Comparison of ENCODE assay signal across 17 cellular contexts in the genomic region with DNA sequence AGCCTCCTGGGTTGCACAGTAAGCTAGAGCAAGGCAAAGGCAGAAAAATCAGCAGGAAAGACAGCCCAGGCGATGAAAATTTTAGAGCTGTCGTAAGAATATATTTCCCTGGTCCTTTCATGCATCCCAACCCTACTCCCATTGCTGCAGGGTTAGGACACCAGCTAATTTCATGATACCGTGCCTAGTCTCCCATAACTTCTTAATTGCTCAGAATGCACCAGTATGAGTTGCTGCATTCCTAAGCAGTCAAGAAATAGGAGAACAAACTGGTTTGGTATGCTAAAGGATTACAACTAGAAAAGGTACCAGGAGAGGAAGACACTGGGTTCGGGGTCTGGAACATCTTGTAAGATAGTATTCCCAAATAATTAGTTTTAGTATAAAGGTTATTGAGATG.
DNase-seq lines count a peak whose midpoint lies in the region; ATAC-seq, FAIRE-seq and TF ChIP-seq lines count a peak whose summit lies in the region.
"Had no signal": no experiment of that assay in that cellular context is flagged by ENCODE, and none has a peak within 500 bp of the region (broad histone marks: within the 10 kb centered on the region; RNA-seq: fewer than 3 reads in every experiment).

No MANE protein-coding gene starts in this region.

- no peak overlapping the region for H3K4me2 ChIP-seq in mesendoderm (ENCODE audit: low read length)
- no peak overlapping the region for H3K4me2 ChIP-seq in HepG2 (ENCODE audit: low read depth, low read length)

- TF ChIP-seq POLR2A in HepG2 (IDR thresholded peaks at IDR 0.05; ENCODE audit: insufficient read depth in 1 of 2, low read depth in 2 of 2, low read length in 2 of 2): no peak

- FAIRE-seq in HepG2 (lab: Jason Lieb, UNC): no peak
- FAIRE-seq: A204.1, D721Med, G401.6, H1, K562 had no signal

- H3K36me3 ChIP-seq in mesendoderm (ENCODE audit: control insufficient read depth, insufficient read depth, low read length): no peaks in the 10 kb centered on the region
- no peaks in the 10 kb centered on the region for H3K36me3 ChIP-seq in HepG2 (replicated peaks in 1 of 2; ENCODE audit: control insufficient read depth in 1 of 2, insufficient read depth in 2 of 2, low read length in 2 of 2)
- no peaks in the 10 kb centered on the region for H3K36me3 ChIP-seq in mucosa of descending colon (ENCODE audit: low read depth)

- in situ Hi-C loops in HepG2 (cut with HindIII; ENCODE audit: extremely low pct_ligation_motif_present, low pct_unique_long_range_greater_than_20kb): no loop called here

- no peak overlapping the region for H3K27ac ChIP-seq in mesendoderm (ENCODE audit: low read depth, low read length)
- no peak overlapping the region for H3K27ac ChIP-seq in HepG2 (ENCODE audit: extremely low read length, insufficient read depth, low read length)
- H3K27ac ChIP-seq: C4-2B had no signal

- H3K4me3 ChIP-seq in choroid plexus epithelial cell (ENCODE audit: low read depth, low read length) (no peak overlapping the region), mesendoderm (ENCODE audit: low read length) (no peak overlapping the region), HepG2 (replicated peaks in 1 of 3; ENCODE audit: insufficient read depth in 1 of 3, low read depth in 2 of 3, low read length in 3 of 3) (no peak overlapping the region), mucosa of descending colon (no peak overlapping the region)
- H3K4me3 ChIP-seq: K562 had no signal

- no peak overlapping the region for H2AK5ac ChIP-seq in mesendoderm (ENCODE audit: low read length)

- no peak overlapping the region for H3K56ac ChIP-seq in mesendoderm (ENCODE audit: low read length)

- TF ChIP-seq CTCF in choroid plexus epithelial cell (conservative IDR thresholded peaks at IDR 0.05; ENCODE audit: low read depth, low read length) (no peak), HepG2 (CRISPR knock-in tag; IDR thresholded peaks at IDR 0.05) (no peak), mucosa of descending colon (IDR thresholded peaks at IDR 0.05) (no peak)

- peaks cover 82% of the 10 kb centered on the region for H3K9me3 ChIP-seq in HepG2 (ENCODE audit: low read length)
- no peaks in the 10 kb centered on the region for H3K9me3 ChIP-seq in mucosa of descending colon
- H3K9me3 ChIP-seq: Caco-2 had no signal

- H2BK5ac ChIP-seq in mesendoderm (ENCODE audit: low read length): no peak overlapping the region

- H3K9ac ChIP-seq in mesendoderm (ENCODE audit: low read length): no peak overlapping the region
- H3K9ac ChIP-seq in HepG2 (ENCODE audit: insufficient read depth, low read depth, low read length): no peak overlapping the region

- DNase-seq in HCEC 1CT (peak; percentile 13), choroid plexus epithelial cell (ENCODE audit: low read depth) (peak; percentile 9), mesendoderm (peak; percentile 24), GOT3 (lab: John Stamatoyannopoulos, UW) (no peak), HepG2 (ENCODE audit: low spot score) (no peak), mucosa of descending colon (no peak)
- no peak for DNase-seq in activated T-cell treated with anti-CD3 and anti-CD28 coated beads, Interleukin-2, amount 50 U/mL, for 48 hours
- DNase-seq: AML-193; Caco-2; CD4-positive, alpha-beta T cell; H9 had no signal

- no peak overlapping the region for H4K5ac ChIP-seq in mesendoderm (ENCODE audit: low read length)

- H3K79me2 ChIP-seq in mesendoderm (ENCODE audit: control insufficient read depth, insufficient read depth, low read length) (no peaks in the 10 kb centered on the region), HepG2 (ENCODE audit: insufficient read depth, low read length) (no peaks in the 10 kb centered on the region)

- TF ChIP-seq EP300 in HepG2 (IDR thresholded peaks at IDR 0.05; ENCODE audit: low read depth in 2 of 2, low read length in 2 of 2) (no peak), HepG2 (CRISPR knock-in tag; IDR thresholded peaks at IDR 0.05; ENCODE audit: borderline replicate concordance) (no peak)

- TF ChIP-seq RAD21 in HepG2 (CRISPR knock-in tag; IDR thresholded peaks at IDR 0.05): no peak

- H3K4me1 ChIP-seq in mesendoderm (ENCODE audit: control insufficient read depth, low read depth, low read length) (no peaks in the 10 kb centered on the region), HepG2 (ENCODE audit: insufficient read depth, low read length) (no peaks in the 10 kb centered on the region), mucosa of descending colon (ENCODE audit: low read depth) (no peaks in the 10 kb centered on the region)
- H3K4me1 ChIP-seq: Caco-2 had no signal

- H2BK15ac ChIP-seq in mesendoderm (replicated peaks; ENCODE audit: low read depth): no peak overlapping the region

- no peaks in the 10 kb centered on the region for H4K20me1 ChIP-seq in HepG2 (ENCODE audit: insufficient read depth, low read length)

- no TSS peak for BruUV-seq in HepG2 (replicated peaks; lab: Mats Ljungman, UMichigan)

- POLR2A ChIA-PET in HepG2 (lab: Yijun Ruan, JAX): no interaction called here

- no peak overlapping the region for H3K18ac ChIP-seq in mesendoderm (ENCODE audit: low read length)

- H3K27me3 ChIP-seq in mesendoderm (ENCODE audit: insufficient read depth, low read length, poor library complexity) (no peaks in the 10 kb centered on the region), HepG2 (ENCODE audit: control insufficient read depth in 1 of 2, insufficient read depth in 2 of 2, low read length in 2 of 2) (no peaks in the 10 kb centered on the region)

- no peaks in the 10 kb centered on the region for H3K79me1 ChIP-seq in mesendoderm (ENCODE audit: low read length)

- WGBS in mesendoderm (ENCODE audit: extremely low coverage, insufficient coverage, low lambda C conversion rate): no CpG with 5 or more reads among the region's 4 CpGs
- 8% methylated on average over 4 of the region's 4 CpGs for WGBS in HepG2 (ENCODE audit: low lambda C conversion rate)

- no peak overlapping the region for H4K8ac ChIP-seq in mesendoderm (ENCODE audit: low read depth, low read length)

- intact Hi-C loops in HepG2 (cut with micrococcal nuclease; ENCODE audit: unreplicated experiment): no loop called here
- intact Hi-C loops in mucosa of descending colon (cut with DNase I, micrococcal nuclease): no loop called here

- H3K4ac ChIP-seq in mesendoderm (ENCODE audit: low read depth, low read length): no peak overlapping the region

- no peak overlapping the region for H2BK120ac ChIP-seq in mesendoderm (ENCODE audit: low read depth, low read length)

- H2AFZ ChIP-seq in HepG2 (ENCODE audit: low read length): no peak overlapping the region

- ATAC-seq in HepG2: no peak
- no peak for ATAC-seq in mucosa of descending colon
- ATAC-seq: K562 had no signal

- CTCF ChIA-PET in HepG2 (lab: Yijun Ruan, JAX; ENCODE audit: low intra/inter-chr PET ratio, low total read pairs): no interaction called here

- no peak overlapping the region for H3K23ac ChIP-seq in mesendoderm (ENCODE audit: low read length)

TF ChIP-seq in HepG2, 621 proteins besides CTCF, POLR2A, EP300 and RAD21 (continues in another document):
- TF ChIP-seq EHMT2 (IDR thresholded peaks at IDR 0.05; ENCODE audit: borderline replicate concordance, low read depth, low read length) (no peak), ZNF652 (CRISPR knock-in tag; IDR thresholded peaks at IDR 0.05; ENCODE audit: borderline replicate concordance, low read depth) (no peak), ZFP1 (CRISPR knock-in tag; IDR thresholded peaks at IDR 0.05) (no peak), GABPB1 (CRISPR knock-in tag; IDR thresholded peaks at IDR 0.05) (no peak), NR2C2 (CRISPR knock-in tag; IDR thresholded peaks at IDR 0.05; ENCODE audit: borderline replicate concordance) (no peak), IRX3 (CRISPR knock-in tag; IDR thresholded peaks at IDR 0.05; ENCODE audit: borderline replicate concordance, low read depth) (no peak), HOXA5 (CRISPR knock-in tag; IDR thresholded peaks at IDR 0.05) (no peak), YEATS4 (CRISPR knock-in tag; IDR thresholded peaks at IDR 0.05; ENCODE audit: borderline replicate concordance) (no peak), ZNF224 (CRISPR knock-in tag; IDR thresholded peaks at IDR 0.05) (no peak), MTF1 (CRISPR knock-in tag; IDR thresholded peaks at IDR 0.05) (no peak), AGO1 (IDR thresholded peaks at IDR 0.05; ENCODE audit: low read depth, low read length, poor library complexity, severe bottlenecking) (no peak), CREB1 (IDR thresholded peaks at IDR 0.05) (no peak), CREB1 (CRISPR knock-in tag; IDR thresholded peaks at IDR 0.05) (no peak), ZNF788 (CRISPR knock-in tag; IDR thresholded peaks at IDR 0.05; ENCODE audit: borderline replicate concordance) (no peak), ZNF180 (CRISPR knock-in tag; IDR thresholded peaks at IDR 0.05; ENCODE audit: borderline replicate concordance, low read depth) (no peak), ZNF841 (CRISPR knock-in tag; IDR thresholded peaks at IDR 0.05; ENCODE audit: borderline replicate concordance) (no peak)
- TF ChIP-seq, protein P1, sequence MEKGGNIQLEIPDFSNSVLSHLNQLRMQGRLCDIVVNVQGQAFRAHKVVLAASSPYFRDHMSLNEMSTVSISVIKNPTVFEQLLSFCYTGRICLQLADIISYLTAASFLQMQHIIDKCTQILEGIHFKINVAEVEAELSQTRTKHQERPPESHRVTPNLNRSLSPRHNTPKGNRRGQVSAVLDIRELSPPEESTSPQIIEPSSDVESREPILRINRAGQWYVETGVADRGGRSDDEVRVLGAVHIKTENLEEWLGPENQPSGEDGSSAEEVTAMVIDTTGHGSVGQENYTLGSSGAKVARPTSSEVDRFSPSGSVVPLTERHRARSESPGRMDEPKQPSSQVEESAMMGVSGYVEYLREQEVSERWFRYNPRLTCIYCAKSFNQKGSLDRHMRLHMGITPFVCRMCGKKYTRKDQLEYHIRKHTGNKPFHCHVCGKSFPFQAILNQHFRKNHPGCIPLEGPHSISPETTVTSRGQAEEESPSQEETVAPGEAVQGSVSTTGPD (CRISPR knock-in tag; IDR thresholded peaks at IDR 0.05): no peak
- TF ChIP-seq, protein P2, sequence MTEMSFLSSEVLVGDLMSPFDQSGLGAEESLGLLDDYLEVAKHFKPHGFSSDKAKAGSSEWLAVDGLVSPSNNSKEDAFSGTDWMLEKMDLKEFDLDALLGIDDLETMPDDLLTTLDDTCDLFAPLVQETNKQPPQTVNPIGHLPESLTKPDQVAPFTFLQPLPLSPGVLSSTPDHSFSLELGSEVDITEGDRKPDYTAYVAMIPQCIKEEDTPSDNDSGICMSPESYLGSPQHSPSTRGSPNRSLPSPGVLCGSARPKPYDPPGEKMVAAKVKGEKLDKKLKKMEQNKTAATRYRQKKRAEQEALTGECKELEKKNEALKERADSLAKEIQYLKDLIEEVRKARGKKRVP (CRISPR knock-in tag; IDR thresholded peaks at IDR 0.05): no peak

Comparison
In these comparisons a context has a peak if more than half of its experiments do, and no peak if none do; other contexts are left out.
1. DNase-seq: peak in HCEC 1CT (single experiment), choroid plexus epithelial cell (single experiment) and mesendoderm (single experiment); none in activated T-cell treated with anti-CD3 and anti-CD28 coated beads, Interleukin-2, amount 50 U/mL, for 48 hours (0 of 2), GOT3 (single experiment), HepG2 (single experiment) and mucosa of descending colon (0 of 3).